Comparison of ENCODE assay signal across 12 cellular contexts in genomic region chr1:219611504-219611903, GRCh38. TPM values are rescaled to one million over a fixed set of nuclear protein-coding genes. Genes with fewer than 3 reads are reported as not detected.
"Had no signal": no experiment of that assay in that cellular context is flagged by ENCODE, and none has a peak within 500 bp of the region (broad histone marks: within the 10 kb centered on the region; RNA-seq: fewer than 3 reads in every experiment).

No MANE protein-coding gene starts in this region.

RNA-seq across cellular contexts. Expression of gene ZC3H11B, which starts 1.4 kb away (rescaled TPM):
- total RNA-seq: endothelial cell of umbilical vein, epithelial cell of proximal tubule, esophagus muscularis mucosa, fibroblast of lung, fibroblast of villous mesenchyme, frontal cortex, gastroesophageal sphincter, hepatocyte, left colon, mammary epithelial cell had no signal
- polyA plus RNA-seq: endothelial cell of umbilical vein, foreskin keratinocyte, hepatocyte, immature natural killer cell had no signal
